In the genomic region with DNA sequence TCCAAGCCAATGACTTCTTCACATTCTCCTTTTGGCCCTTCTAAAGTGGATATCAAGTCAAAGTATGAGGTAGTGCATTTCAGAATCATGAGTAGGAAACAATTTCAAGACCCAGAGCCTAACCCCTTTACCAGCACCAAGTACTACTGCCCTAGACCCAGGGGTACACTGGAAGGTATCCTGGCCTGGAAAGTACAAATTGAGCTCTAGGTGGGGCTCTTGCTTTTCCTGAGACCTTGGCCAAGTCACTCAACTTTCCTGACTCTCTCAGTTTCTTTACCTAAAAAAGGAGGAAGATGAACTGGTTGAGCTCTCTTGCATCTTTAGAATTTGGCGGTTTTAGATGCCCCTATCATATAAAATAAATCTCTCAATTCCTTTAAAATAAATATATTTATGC, we compare ENCODE assay signal across 12 cellular contexts.
DNase-seq lines count a peak whose midpoint lies in the region; ATAC-seq, FAIRE-seq and TF ChIP-seq lines count a peak whose summit lies in the region.
"Had no signal": no experiment of that assay in that cellular context is flagged by ENCODE, and none has a peak within 500 bp of the region (broad histone marks: within the 10 kb centered on the region; RNA-seq: fewer than 3 reads in every experiment).

No MANE protein-coding gene starts in this region.

- H3K27ac ChIP-seq in MM.1S (ENCODE audit: low read length) (no peak overlapping the region), HepG2 (ENCODE audit: extremely low read length, insufficient read depth, low read length) (no peak overlapping the region)
- H3K27ac ChIP-seq: spleen had no signal

- 3% methylated on average over 1 of the region's 1 CpG for WGBS in HepG2 (ENCODE audit: low lambda C conversion rate)

- BruUV-seq in HepG2 (replicated peaks; lab: Mats Ljungman, UMichigan), result no TSS peak

- H3K36me3 ChIP-seq in MM.1S (replicated peaks; ENCODE audit: insufficient read depth, low read length) (no peaks in the 10 kb centered on the region), HepG2 (replicated peaks in 1 of 2; ENCODE audit: control insufficient read depth in 1 of 2, insufficient read depth in 2 of 2, low read length in 2 of 2) (no peaks in the 10 kb centered on the region)
- H3K36me3 ChIP-seq: spleen had no signal

- no peaks in the 10 kb centered on the region for H3K4me1 ChIP-seq in MM.1S (ENCODE audit: low read length)
- H3K4me1 ChIP-seq in HepG2 (ENCODE audit: insufficient read depth, low read length), result no peaks in the 10 kb centered on the region
- H3K4me1 ChIP-seq: spleen had no signal

- H3K27me3 ChIP-seq in MM.1S (replicated peaks; ENCODE audit: insufficient read depth, low read length), result no peaks in the 10 kb centered on the region
- no peaks in the 10 kb centered on the region for H3K27me3 ChIP-seq in HepG2 (ENCODE audit: control insufficient read depth in 1 of 2, insufficient read depth in 2 of 2, low read length in 2 of 2)
- H3K27me3 ChIP-seq: spleen had no signal

- intact Hi-C loops in HepG2 (cut with micrococcal nuclease; ENCODE audit: unreplicated experiment), result no loop called here

- POLR2A ChIA-PET in GM10248 (lab: Yijun Ruan, JAX) (no interaction called here), HepG2 (lab: Yijun Ruan, JAX) (no interaction called here)
- POLR2A ChIA-PET in activated CD4-positive, alpha-beta T cell treated with anti-CD3 and anti-CD28 coated beads, Interleukin-2, amount 10 ng/mL, durations not matched to agents 7 days and 5 days (lab: Charles Lee), result no interaction called here

- no peaks in the 10 kb centered on the region for H3K9me2 ChIP-seq in MM.1S (replicated peaks; ENCODE audit: insufficient read depth, low read length)

- no peak for TF ChIP-seq EP300 in HepG2 (IDR thresholded peaks at IDR 0.05; ENCODE audit: low read depth in 2 of 2, low read length in 2 of 2)
- TF ChIP-seq EP300 in HepG2 (CRISPR knock-in tag; IDR thresholded peaks at IDR 0.05; ENCODE audit: borderline replicate concordance), result no peak

- no peak overlapping the region for H3K4me2 ChIP-seq in MM.1S (ENCODE audit: low read depth, low read length)
- H3K4me2 ChIP-seq in HepG2 (ENCODE audit: low read depth, low read length), result no peak overlapping the region

- TF ChIP-seq RAD21 in HepG2 (CRISPR knock-in tag; IDR thresholded peaks at IDR 0.05), result no peak

- H3K4me3 ChIP-seq in MM.1S (ENCODE audit: low read length) (no peak overlapping the region), HepG2 (replicated peaks in 1 of 3; ENCODE audit: insufficient read depth in 1 of 3, low read depth in 2 of 3, low read length in 3 of 3) (no peak overlapping the region)
- H3K4me3 ChIP-seq: mucosa of descending colon, spleen had no signal

- no peak for FAIRE-seq in HepG2 (lab: Jason Lieb, UNC)
- FAIRE-seq: endothelial cell of umbilical vein had no signal

- no peak overlapping the region for H3K27ac Mint-ChIP-seq in activated CD4-positive, alpha-beta T cell treated with anti-CD3 and anti-CD28 coated beads, Interleukin-2, amount 10 ng/mL, durations not matched to agents 7 days and 5 days
- H3K27ac Mint-ChIP-seq: activated naive CD4-positive, alpha-beta T cell treated with anti-CD3 and anti-CD28 coated beads, Interleukin-2, amount 50 U/mL, for 72 hours had no signal

- H3K36me3 Mint-ChIP-seq in activated CD4-positive, alpha-beta T cell treated with anti-CD3 and anti-CD28 coated beads, Interleukin-2, amount 10 ng/mL, durations not matched to agents 7 days and 5 days (ENCODE audit: low read depth), result no peaks in the 10 kb centered on the region
- H3K36me3 Mint-ChIP-seq: activated naive CD4-positive, alpha-beta T cell treated with anti-CD3 and anti-CD28 coated beads, Interleukin-2, amount 50 U/mL, for 72 hours had no signal

- no peak for TF ChIP-seq POLR2A in HepG2 (IDR thresholded peaks at IDR 0.05; ENCODE audit: insufficient read depth in 1 of 2, low read depth in 2 of 2, low read length in 2 of 2)

- DNase-seq in GM10248 (ENCODE audit: extremely low spot score), result no peak
- DNase-seq in MM.1S, result no peak
- peak; percentile 35 for DNase-seq in amniotic epithelial cell (ENCODE audit: low read depth)
- peak; percentile 1 for DNase-seq in HepG2 (ENCODE audit: low spot score)
- no peak for DNase-seq in glomerular visceral epithelial cell (ENCODE audit: extremely low spot score)
- no peak for DNase-seq in activated CD4-positive, alpha-beta T cell treated with anti-CD3 and anti-CD28 coated beads, Interleukin-2, amount 10 ng/mL, durations not matched to agents 7 days and 5 days
- DNase-seq: mucosa of descending colon, NCI-H524 treated with DMSO at 0.1 percent for 48 hours, spleen had no signal

- H3F3A ChIP-seq in MM.1S (ENCODE audit: insufficient read depth, low read length), result no peaks in the 10 kb centered on the region

- H3K9ac ChIP-seq in MM.1S (ENCODE audit: low read length) (no peak overlapping the region), HepG2 (ENCODE audit: insufficient read depth, low read depth, low read length) (no peak overlapping the region)

- TF ChIP-seq CTCF in GM10248 (IDR thresholded peaks at IDR 0.05; ENCODE audit: control extremely low read depth, extremely low read depth, low read depth, missing control alignments) (peak; percentile 10), MM.1S (IDR thresholded peaks at IDR 0.05; ENCODE audit: low read length) (peak; percentile 19), HepG2 (CRISPR knock-in tag; IDR thresholded peaks at IDR 0.05) (peak; percentile 41; the same call in 1 of the 2 replicates)

- H3K4me1 Mint-ChIP-seq in activated CD4-positive, alpha-beta T cell treated with anti-CD3 and anti-CD28 coated beads, Interleukin-2, amount 10 ng/mL, durations not matched to agents 7 days and 5 days, result peaks cover 5% of the 10 kb centered on the region

- no peaks in the 10 kb centered on the region for H3K27me3 Mint-ChIP-seq in activated CD4-positive, alpha-beta T cell treated with anti-CD3 and anti-CD28 coated beads, Interleukin-2, amount 10 ng/mL, durations not matched to agents 7 days and 5 days

- CTCF ChIA-PET in GM10248 (lab: Yijun Ruan, JAX) (no interaction called here), HepG2 (lab: Yijun Ruan, JAX; ENCODE audit: low intra/inter-chr PET ratio, low total read pairs) (no interaction called here)
- CTCF ChIA-PET in activated CD4-positive, alpha-beta T cell treated with anti-CD3 and anti-CD28 coated beads, Interleukin-2, amount 10 ng/mL, durations not matched to agents 7 days and 5 days (lab: Charles Lee), result no interaction called here

- ATAC-seq in HepG2 (peak; percentile 67), HG02884 (IDR thresholded peaks at IDR 0.05; ENCODE audit: unreplicated experiment) (no peak)
- ATAC-seq: activated naive CD4-positive, alpha-beta T cell treated with anti-CD3 and anti-CD28 coated beads, Interleukin-2, amount 50 U/mL, for 72 hours; mucosa of descending colon had no signal

- in situ Hi-C loops in HepG2 (cut with HindIII; ENCODE audit: extremely low pct_ligation_motif_present, low pct_unique_long_range_greater_than_20kb), result no loop called here

- no peaks in the 10 kb centered on the region for H4K20me1 ChIP-seq in MM.1S (ENCODE audit: insufficient read depth, low read length)
- H4K20me1 ChIP-seq in HepG2 (ENCODE audit: insufficient read depth, low read length), result no peaks in the 10 kb centered on the region

- no peak overlapping the region for H2AFZ ChIP-seq in MM.1S (ENCODE audit: low read length)
- no peak overlapping the region for H2AFZ ChIP-seq in HepG2 (ENCODE audit: low read length)

- H3K4me3 Mint-ChIP-seq in activated CD4-positive, alpha-beta T cell treated with anti-CD3 and anti-CD28 coated beads, Interleukin-2, amount 10 ng/mL, durations not matched to agents 7 days and 5 days, result no peak overlapping the region

- H3K9me3 ChIP-seq in MM.1S (replicated peaks; ENCODE audit: insufficient read depth, low read length) (no peaks in the 10 kb centered on the region), HepG2 (ENCODE audit: low read length) (no peaks in the 10 kb centered on the region)
- H3K9me3 ChIP-seq: mucosa of descending colon, spleen had no signal

- H3K79me2 ChIP-seq in MM.1S (ENCODE audit: low read length) (no peaks in the 10 kb centered on the region), HepG2 (ENCODE audit: insufficient read depth, low read length) (no peaks in the 10 kb centered on the region)

- no peaks in the 10 kb centered on the region for H3K9me3 Mint-ChIP-seq in activated CD4-positive, alpha-beta T cell treated with anti-CD3 and anti-CD28 coated beads, Interleukin-2, amount 10 ng/mL, durations not matched to agents 7 days and 5 days
- H3K9me3 Mint-ChIP-seq: activated naive CD4-positive, alpha-beta T cell treated with anti-CD3 and anti-CD28 coated beads, Interleukin-2, amount 50 U/mL, for 72 hours had no signal

TF ChIP-seq in HepG2, 621 proteins besides CTCF, POLR2A, EP300 and RAD21:
- TF ChIP-seq STAG1 (CRISPR knock-in tag; IDR thresholded peaks at IDR 0.05) (peak; percentile 48), ZNF546 (CRISPR knock-in tag; conservative IDR thresholded peaks at IDR 0.05) (no peak), ZNF441 (CRISPR knock-in tag; IDR thresholded peaks at IDR 0.05; ENCODE audit: borderline replicate concordance) (no peak), SMC3 (IDR thresholded peaks at IDR 0.05; ENCODE audit: low read length) (peak; percentile 4; the same call in 1 of the 2 replicates)
- TF ChIP-seq, protein P1, sequence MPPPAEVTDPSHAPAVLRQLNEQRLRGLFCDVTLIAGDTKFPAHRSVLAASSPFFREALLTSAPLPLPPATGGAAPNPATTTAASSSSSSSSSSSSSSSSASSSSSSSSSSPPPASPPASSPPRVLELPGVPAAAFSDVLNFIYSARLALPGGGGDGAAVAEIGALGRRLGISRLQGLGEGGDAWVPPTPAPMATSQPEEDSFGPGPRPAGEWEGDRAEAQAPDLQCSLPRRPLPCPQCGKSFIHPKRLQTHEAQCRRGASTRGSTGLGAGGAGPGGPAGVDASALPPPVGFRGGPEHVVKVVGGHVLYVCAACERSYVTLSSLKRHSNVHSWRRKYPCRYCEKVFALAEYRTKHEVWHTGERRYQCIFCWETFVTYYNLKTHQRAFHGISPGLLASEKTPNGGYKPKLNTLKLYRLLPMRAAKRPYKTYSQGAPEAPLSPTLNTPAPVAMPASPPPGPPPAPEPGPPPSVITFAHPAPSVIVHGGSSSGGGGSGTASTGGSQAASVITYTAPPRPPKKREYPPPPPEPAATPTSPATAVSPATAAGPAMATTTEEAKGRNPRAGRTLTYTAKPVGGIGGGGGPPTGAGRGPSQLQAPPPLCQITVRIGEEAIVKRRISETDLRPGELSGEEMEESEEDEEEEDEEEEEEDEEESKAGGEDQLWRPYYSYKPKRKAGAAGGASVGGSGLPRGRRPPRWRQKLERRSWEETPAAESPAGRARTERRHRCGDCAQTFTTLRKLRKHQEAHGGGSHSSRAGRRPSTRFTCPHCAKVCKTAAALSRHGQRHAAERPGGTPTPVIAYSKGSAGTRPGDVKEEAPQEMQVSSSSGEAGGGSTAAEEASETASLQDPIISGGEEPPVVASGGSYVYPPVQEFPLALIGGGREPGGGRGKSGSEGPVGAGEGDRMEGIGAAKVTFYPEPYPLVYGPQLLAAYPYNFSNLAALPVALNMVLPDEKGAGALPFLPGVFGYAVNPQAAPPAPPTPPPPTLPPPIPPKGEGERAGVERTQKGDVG (CRISPR knock-in tag; IDR thresholded peaks at IDR 0.05; ENCODE audit: borderline replicate concordance), result no peak

Comparison
In these comparisons a context has a peak if more than half of its experiments do, and no peak if none do; other contexts are left out.
1. DNase-seq: peak in amniotic epithelial cell (single experiment) and HepG2 (single experiment); none in GM10248 (single experiment), MM.1S (single experiment), glomerular visceral epithelial cell (single experiment) and activated CD4-positive, alpha-beta T cell treated with anti-CD3 and anti-CD28 coated beads, Interleukin-2, amount 10 ng/mL, durations not matched to agents 7 days and 5 days (single experiment).
2. Peak in every context shown above with its lines, with median percentiles within 50 percentile points of each other: CTCF ChIP-seq.